9 cellular contexts compared by ENCODE assay signal in the genomic region with DNA sequence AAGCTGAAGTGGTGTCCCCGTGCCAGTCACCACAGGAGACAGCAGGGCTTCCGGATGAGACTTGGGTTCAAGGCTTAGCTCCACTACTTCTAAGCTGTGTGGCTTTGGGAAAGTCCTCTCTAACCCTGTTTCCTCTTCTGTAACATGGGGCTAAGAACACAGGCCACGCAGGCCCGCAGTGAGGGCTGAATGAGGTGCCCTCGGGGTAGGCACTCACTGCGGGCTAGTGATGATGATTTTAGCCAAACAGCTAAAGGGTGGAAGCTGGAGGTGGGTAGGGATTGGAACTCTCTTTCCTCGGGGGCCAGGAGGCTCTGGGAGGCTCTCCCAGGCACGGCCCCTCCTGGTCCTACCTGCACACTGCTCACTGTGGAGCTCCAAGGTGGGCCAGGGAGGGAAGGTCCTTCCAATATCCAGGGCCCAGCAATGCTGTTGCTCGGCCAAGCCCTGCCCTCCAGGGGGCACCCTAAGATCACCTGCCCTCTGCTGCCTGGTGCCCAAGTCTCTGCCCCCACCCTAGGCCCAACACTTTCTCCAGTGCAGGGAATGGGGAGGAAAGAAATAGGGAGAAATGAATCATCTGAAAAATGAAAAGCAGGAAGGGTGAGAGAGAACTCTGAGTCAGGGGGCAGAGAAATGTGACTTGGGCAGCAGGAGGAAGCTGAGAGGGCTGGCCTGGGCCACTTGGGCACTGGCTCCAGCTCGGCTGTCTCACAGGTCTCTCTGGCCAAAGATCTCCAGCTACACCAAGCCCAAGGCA. TPM values are rescaled to one million over a fixed set of nuclear protein-coding genes. Genes with fewer than 3 reads are reported as not detected.
A peak's percentile ranks its signal among the peaks of the same experiment; 100 is the strongest.
DNase-seq lines count a peak whose midpoint lies in the region; ATAC-seq and TF ChIP-seq lines count a peak whose summit lies in the region.
"Had no signal": no experiment of that assay in that cellular context is flagged by ENCODE, and none has a peak within 500 bp of the region (broad histone marks: within the 10 kb centered on the region; RNA-seq: fewer than 3 reads in every experiment).

No MANE protein-coding gene starts in this region.

- TF ChIP-seq POLR2A in lower leg skin (IDR thresholded peaks at IDR 0.05) = no peak

- intact Hi-C loops in lower leg skin (cut with DNase I; ENCODE audit: low total_unique reads) = no loop called here

- in situ Hi-C loops in astrocyte of the cerebellum (cut with HindIII; ENCODE audit: low sequenced_read_pairs) = no loop called here

- TF ChIP-seq CTCF in astrocyte of the cerebellum (IDR thresholded peaks at IDR 0.05; ENCODE audit: low read depth, low read length, missing control alignments) (peak; percentile 71), lower leg skin (IDR thresholded peaks at IDR 0.05) (no peak)

- DNase-seq in AG08396 (ENCODE audit: low spot score) = peak; percentile 78
- DNase-seq in GOT3 (lab: John Stamatoyannopoulos, UW) = peak; percentile 16
- DNase-seq in astrocyte of the cerebellum (ENCODE audit: low read depth) = no peak
- peak; percentile 43 for DNase-seq in iris pigment epithelial cell (ENCODE audit: low read depth)
- DNase-seq in stimulated activated CD4-positive, alpha-beta T cell treated with anti-CD3 and anti-CD28 coated beads, Interleukin-4, amount 100 ng/mL, for 4 hours = peak; percentile 54 to 58
- no peak for DNase-seq in lower leg skin (ENCODE audit: low spot score in 2 of 2)

- ATAC-seq in SK-N-SH treated with all-trans-retinoic acid at 6 μM for 48 hours (peak; percentile 91), HG03135 (IDR thresholded peaks at IDR 0.05; ENCODE audit: unreplicated experiment) (no peak)

- H3K4me3 ChIP-seq in astrocyte of the cerebellum (ENCODE audit: low read depth, low read length) (no peak overlapping the region), lower leg skin (ENCODE audit: low read depth, poor library complexity, severe bottlenecking) (no peak overlapping the region)
- H3K4me3 ChIP-seq: HAP-1 had no signal

- 79 to 84% methylated on average over 9 to 10 of the region's 10 CpGs for WGBS in lower leg skin, 2 donors

TF ChIP-seq in SK-N-SH treated with all-trans-retinoic acid at 6 μM for 48 hours, 23 proteins besides CTCF, POLR2A, EP300 and RAD21:
- TF ChIP-seq TCF4 (CRISPR knock-in tag; IDR thresholded peaks at IDR 0.05; ENCODE audit: borderline replicate concordance) (no peak), GLIS3 (CRISPR knock-in tag; IDR thresholded peaks at IDR 0.05) (no peak), BACH2 (CRISPR knock-in tag; IDR thresholded peaks at IDR 0.05; ENCODE audit: borderline replicate concordance) (no peak), ISL1 (CRISPR knock-in tag; IDR thresholded peaks at IDR 0.05) (no peak), PPARA (CRISPR knock-in tag; IDR thresholded peaks at IDR 0.05; ENCODE audit: borderline replicate concordance) (no peak), CSDC2 (CRISPR knock-in tag; IDR thresholded peaks at IDR 0.05) (no peak), ZC3H10 (CRISPR knock-in tag; IDR thresholded peaks at IDR 0.05) (no peak), ESRRG (CRISPR knock-in tag; IDR thresholded peaks at IDR 0.05) (no peak)
- TF ChIP-seq, protein P1, sequence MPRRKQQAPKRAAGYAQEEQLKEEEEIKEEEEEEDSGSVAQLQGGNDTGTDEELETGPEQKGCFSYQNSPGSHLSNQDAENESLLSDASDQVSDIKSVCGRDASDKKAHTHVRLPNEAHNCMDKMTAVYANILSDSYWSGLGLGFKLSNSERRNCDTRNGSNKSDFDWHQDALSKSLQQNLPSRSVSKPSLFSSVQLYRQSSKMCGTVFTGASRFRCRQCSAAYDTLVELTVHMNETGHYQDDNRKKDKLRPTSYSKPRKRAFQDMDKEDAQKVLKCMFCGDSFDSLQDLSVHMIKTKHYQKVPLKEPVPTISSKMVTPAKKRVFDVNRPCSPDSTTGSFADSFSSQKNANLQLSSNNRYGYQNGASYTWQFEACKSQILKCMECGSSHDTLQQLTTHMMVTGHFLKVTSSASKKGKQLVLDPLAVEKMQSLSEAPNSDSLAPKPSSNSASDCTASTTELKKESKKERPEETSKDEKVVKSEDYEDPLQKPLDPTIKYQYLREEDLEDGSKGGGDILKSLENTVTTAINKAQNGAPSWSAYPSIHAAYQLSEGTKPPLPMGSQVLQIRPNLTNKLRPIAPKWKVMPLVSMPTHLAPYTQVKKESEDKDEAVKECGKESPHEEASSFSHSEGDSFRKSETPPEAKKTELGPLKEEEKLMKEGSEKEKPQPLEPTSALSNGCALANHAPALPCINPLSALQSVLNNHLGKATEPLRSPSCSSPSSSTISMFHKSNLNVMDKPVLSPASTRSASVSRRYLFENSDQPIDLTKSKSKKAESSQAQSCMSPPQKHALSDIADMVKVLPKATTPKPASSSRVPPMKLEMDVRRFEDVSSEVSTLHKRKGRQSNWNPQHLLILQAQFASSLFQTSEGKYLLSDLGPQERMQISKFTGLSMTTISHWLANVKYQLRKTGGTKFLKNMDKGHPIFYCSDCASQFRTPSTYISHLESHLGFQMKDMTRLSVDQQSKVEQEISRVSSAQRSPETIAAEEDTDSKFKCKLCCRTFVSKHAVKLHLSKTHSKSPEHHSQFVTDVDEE (CRISPR knock-in tag; IDR thresholded peaks at IDR 0.05) = no peak
- TF ChIP-seq, protein P2, sequence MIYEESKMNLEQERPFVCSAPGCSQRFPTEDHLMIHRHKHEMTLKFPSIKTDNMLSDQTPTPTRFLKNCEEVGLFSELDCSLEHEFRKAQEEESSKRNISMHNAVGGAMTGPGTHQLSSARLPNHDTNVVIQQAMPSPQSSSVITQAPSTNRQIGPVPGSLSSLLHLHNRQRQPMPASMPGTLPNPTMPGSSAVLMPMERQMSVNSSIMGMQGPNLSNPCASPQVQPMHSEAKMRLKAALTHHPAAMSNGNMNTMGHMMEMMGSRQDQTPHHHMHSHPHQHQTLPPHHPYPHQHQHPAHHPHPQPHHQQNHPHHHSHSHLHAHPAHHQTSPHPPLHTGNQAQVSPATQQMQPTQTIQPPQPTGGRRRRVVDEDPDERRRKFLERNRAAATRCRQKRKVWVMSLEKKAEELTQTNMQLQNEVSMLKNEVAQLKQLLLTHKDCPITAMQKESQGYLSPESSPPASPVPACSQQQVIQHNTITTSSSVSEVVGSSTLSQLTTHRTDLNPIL (CRISPR knock-in tag; IDR thresholded peaks at IDR 0.05; ENCODE audit: low read depth) = no peak

RNA-seq across cellular contexts. Expression of gene EVA1B, which starts 19.2 kb away (rescaled TPM):
- 10 to 100 TPM; 29.8 to 35.5 (median 34.3) TPM for total RNA-seq in lower leg skin

RNA-seq across cellular contexts. Expression of gene SH3D21, which starts 36.4 kb away (rescaled TPM):
- total RNA-seq in lower leg skin = 10 to 100 TPM in 3 of 4 donors, 1 to 10 TPM in 1; 9.8 to 20.9 (median 14.6) TPM

RNA-seq across cellular contexts. Expression of gene STK40, which starts 43.1 kb away (rescaled TPM):
- 10 to 100 TPM; 58.7 to 73.1 (median 63.0) TPM for total RNA-seq in lower leg skin

RNA-seq across cellular contexts. Expression of gene LSM10, which starts 55.1 kb away (rescaled TPM):
- 10 to 100 TPM; 21.0 to 32.2 (median 27.0) TPM for total RNA-seq in lower leg skin

Comparison
In these comparisons a context has a peak if more than half of its experiments do, and no peak if none do; other contexts are left out.
1. DNase-seq: peak in AG08396 (single experiment), GOT3 (single experiment), iris pigment epithelial cell (single experiment) and stimulated activated CD4-positive, alpha-beta T cell treated with anti-CD3 and anti-CD28 coated beads, Interleukin-4, amount 100 ng/mL, for 4 hours (2 of 2); none in astrocyte of the cerebellum (single experiment) and lower leg skin (0 of 2).